ENCODE assay signal across 12 cellular contexts in genomic region chrX:21926116-21926515, GRCh38. TPM values are rescaled to one million over a fixed set of nuclear protein-coding genes. Genes with fewer than 3 reads are reported as not detected.
A peak's percentile ranks its signal among the peaks of the same experiment; 100 is the strongest.
DNase-seq lines count a peak whose midpoint lies in the region; ATAC-seq, FAIRE-seq and TF ChIP-seq lines count a peak whose summit lies in the region.
"Had no signal": no experiment of that assay in that cellular context is flagged by ENCODE, and none has a peak within 500 bp of the region (broad histone marks: within the 10 kb centered on the region; RNA-seq: fewer than 3 reads in every experiment).

No MANE protein-coding gene starts in this region.

- POLR2A ChIA-PET in GM10248 (lab: Yijun Ruan, JAX) = no interaction called here

- CTCF ChIA-PET in GM10248 (lab: Yijun Ruan, JAX) = no interaction called here

- H3K4me1 Mint-ChIP-seq in activated T-helper 1 cell treated with anti-CD3 and anti-CD28 coated beads, Interleukin-12 subunit alpha, Interleukin-12 subunit beta, Interleukin-2, Interleukin-4 antibody, amounts not matched to agents 30 ng/mL and 10 ng/mL and 1 ng/mL, durations not matched to agents 14 hours and 24 hours and 36 hours (ENCODE audit: low read depth) = peaks cover 31% of the 10 kb centered on the region

- H3K9me3 ChIP-seq in duodenal mucosa (ENCODE audit: control insufficient read depth in 1 of 2, low read length in 2 of 2) (no peaks in the 10 kb centered on the region), osteoblast (ENCODE audit: low read depth, low read length) (no peaks in the 10 kb centered on the region)

- no peaks in the 10 kb centered on the region for H3K79me2 ChIP-seq in osteoblast (ENCODE audit: insufficient read depth, low read length)

- ATAC-seq in HG03354 (IDR thresholded peaks at IDR 0.05; ENCODE audit: poor library complexity, severe bottlenecking, unreplicated experiment) = no peak

- no peak overlapping the region for H3K27ac ChIP-seq in duodenal mucosa (ENCODE audit: low read depth, low read length)
- peak overlapping the region; percentile 80 for H3K27ac ChIP-seq in osteoblast (ENCODE audit: low read depth, low read length)

- DNase-seq in GM18507 (ENCODE audit: extremely low spot score, insufficient read length, low read depth) (no peak), NOMO-1 treated with DMSO at 0.1 percent for 48 hours (lab: John Stamatoyannopoulos, UW; ENCODE audit: unreplicated experiment) (peak; percentile 70), osteoblast (ENCODE audit: insufficient read length, low spot score, missing footprints) (no peak), GM10248 (ENCODE audit: extremely low spot score) (no peak), NCI-H524 treated with DMSO at 0.1 percent for 48 hours (lab: John Stamatoyannopoulos, UW) (no peak)
- no peak for DNase-seq in activated T-helper 1 cell treated with anti-CD3 and anti-CD28 coated beads, Interleukin-12 subunit alpha, Interleukin-12 subunit beta, Interleukin-2, Interleukin-4 antibody, amounts not matched to agents 30 ng/mL and 10 ng/mL and 1 ng/mL, durations not matched to agents 14 hours and 24 hours and 36 hours (ENCODE audit: low spot score)
- DNase-seq: NCI-H774; stimulated activated naive CD4-positive, alpha-beta T cell treated with Interleukin-2 at 50 U/mL for 16 hours had no signal

- no peaks in the 10 kb centered on the region for H3K36me3 ChIP-seq in duodenal mucosa (ENCODE audit: control insufficient read depth in 1 of 2, insufficient read depth in 2 of 2, low read length in 2 of 2)
- no peaks in the 10 kb centered on the region for H3K36me3 ChIP-seq in osteoblast (ENCODE audit: insufficient read depth, low read length)

- H3K4me2 ChIP-seq in osteoblast (ENCODE audit: insufficient read depth, low read length) = peak overlapping the region; percentile 25

- no peak overlapping the region for H3K4me3 Mint-ChIP-seq in activated T-helper 1 cell treated with anti-CD3 and anti-CD28 coated beads, Interleukin-12 subunit alpha, Interleukin-12 subunit beta, Interleukin-2, Interleukin-4 antibody, amounts not matched to agents 30 ng/mL and 10 ng/mL and 1 ng/mL, durations not matched to agents 14 hours and 24 hours and 36 hours
- H3K4me3 Mint-ChIP-seq: activated naive CD4-positive, alpha-beta T cell treated with anti-CD3 and anti-CD28 coated beads, Interleukin-2, amount 50 U/mL, for 24 hours had no signal

- H3K9ac ChIP-seq in duodenal mucosa (ENCODE audit: low read depth in 1 of 2, low read length in 2 of 2) = no peak overlapping the region

- H3K36me3 Mint-ChIP-seq in activated T-helper 1 cell treated with anti-CD3 and anti-CD28 coated beads, Interleukin-12 subunit alpha, Interleukin-12 subunit beta, Interleukin-2, Interleukin-4 antibody, amounts not matched to agents 30 ng/mL and 10 ng/mL and 1 ng/mL, durations not matched to agents 14 hours and 24 hours and 36 hours (ENCODE audit: low read depth) = peaks cover 6% of the 10 kb centered on the region

- H2AFZ ChIP-seq in osteoblast (ENCODE audit: low read length) = no peak overlapping the region

- H3K4me1 ChIP-seq in duodenal mucosa (ENCODE audit: control insufficient read depth in 1 of 2, insufficient read depth in 2 of 2, low read length in 2 of 2) (no peaks in the 10 kb centered on the region), osteoblast (ENCODE audit: insufficient read depth, low read length) (peaks cover 12% of the 10 kb centered on the region)

- intact Hi-C loops in activated T-helper 1 cell treated with anti-CD3 and anti-CD28 coated beads, Interleukin-12 subunit alpha, Interleukin-12 subunit beta, Interleukin-2, Interleukin-4 antibody, amounts not matched to agents 30 ng/mL and 10 ng/mL and 1 ng/mL, durations not matched to agents 14 hours and 24 hours and 36 hours (cut with micrococcal nuclease) = loop anchor here (2.0 to 5.0 kb wide), 2 partner anchors 15 to 136 kb away; partner anchors contain the start of gene SMS

- H3K9me3 Mint-ChIP-seq in activated T-helper 1 cell treated with anti-CD3 and anti-CD28 coated beads, Interleukin-12 subunit alpha, Interleukin-12 subunit beta, Interleukin-2, Interleukin-4 antibody, amounts not matched to agents 30 ng/mL and 10 ng/mL and 1 ng/mL, durations not matched to agents 14 hours and 24 hours and 36 hours = peaks cover 10% of the 10 kb centered on the region
- H3K9me3 Mint-ChIP-seq: activated naive CD4-positive, alpha-beta T cell treated with anti-CD3 and anti-CD28 coated beads, Interleukin-2, amount 50 U/mL, for 24 hours had no signal

- H3K27me3 ChIP-seq in duodenal mucosa (ENCODE audit: control insufficient read depth in 1 of 2, insufficient read depth in 2 of 2, low read length in 2 of 2) (no peaks in the 10 kb centered on the region), osteoblast (ENCODE audit: insufficient read depth, low read length) (no peaks in the 10 kb centered on the region)

- H3K27me3 Mint-ChIP-seq in activated T-helper 1 cell treated with anti-CD3 and anti-CD28 coated beads, Interleukin-12 subunit alpha, Interleukin-12 subunit beta, Interleukin-2, Interleukin-4 antibody, amounts not matched to agents 30 ng/mL and 10 ng/mL and 1 ng/mL, durations not matched to agents 14 hours and 24 hours and 36 hours (ENCODE audit: insufficient read depth) = no peaks in the 10 kb centered on the region
- H3K27me3 Mint-ChIP-seq: activated naive CD4-positive, alpha-beta T cell treated with anti-CD3 and anti-CD28 coated beads, Interleukin-2, amount 50 U/mL, for 24 hours had no signal

- H4K20me1 ChIP-seq in osteoblast (ENCODE audit: insufficient read depth, low read length) = no peaks in the 10 kb centered on the region

- TF ChIP-seq CTCF in osteoblast (IDR thresholded peaks at IDR 0.05; ENCODE audit: extremely low read depth, low read depth, low read length) = no peak
- TF ChIP-seq CTCF in GM10248 (IDR thresholded peaks at IDR 0.05; ENCODE audit: control extremely low read depth, extremely low read depth, low read depth, missing control alignments) = no peak

- FAIRE-seq in GM18507 (lab: Jason Lieb, UNC) = peak; percentile 69

- no peak overlapping the region for H3K27ac Mint-ChIP-seq in activated T-helper 1 cell treated with anti-CD3 and anti-CD28 coated beads, Interleukin-12 subunit alpha, Interleukin-12 subunit beta, Interleukin-2, Interleukin-4 antibody, amounts not matched to agents 30 ng/mL and 10 ng/mL and 1 ng/mL, durations not matched to agents 14 hours and 24 hours and 36 hours

- H3K4me3 ChIP-seq in duodenal mucosa (ENCODE audit: low read depth in 1 of 2, low read length in 2 of 2) (peak overlapping the region; percentile 28 to 30), osteoblast (ENCODE audit: insufficient read depth, low read length) (no peak overlapping the region)
- H3K4me3 ChIP-seq: lung had no signal

RNA-seq across cellular contexts. Expression of gene SMS, which starts 14.4 kb away (rescaled TPM):
- 69.2 and 76.0 TPM in 2 replicates for total RNA-seq in osteoblast
- total RNA-seq in activated T-helper 1 cell treated with anti-CD3 and anti-CD28 coated beads, Interleukin-12 subunit alpha, Interleukin-12 subunit beta, Interleukin-2, Interleukin-4 antibody, amounts not matched to agents 30 ng/mL and 10 ng/mL and 1 ng/mL, durations not matched to agents 14 hours and 24 hours and 36 hours = 144 and 145 TPM in 2 replicates
